In the genomic region with DNA sequence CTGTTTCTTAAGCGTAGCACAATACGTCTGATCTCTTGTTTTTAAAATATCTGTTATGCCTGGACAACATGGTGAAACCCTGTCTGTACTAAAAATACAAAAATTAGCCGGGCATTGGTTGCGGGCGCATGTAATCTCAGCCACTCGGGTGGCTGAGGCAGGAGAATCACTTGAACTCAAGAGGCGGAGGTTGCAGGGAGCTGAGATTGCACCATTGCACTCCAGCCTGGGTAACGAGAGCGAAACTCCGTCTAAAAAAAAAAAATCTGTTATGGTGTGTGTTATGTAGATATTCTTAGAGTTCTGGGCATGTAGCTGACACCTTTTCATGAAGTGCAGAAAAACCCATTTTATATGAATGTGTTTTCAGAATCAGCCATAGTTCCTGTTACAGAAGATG, we compare ENCODE assay signal across 16 cellular contexts. TPM values are rescaled to one million over a fixed set of nuclear protein-coding genes. Genes with fewer than 3 reads are reported as not detected.
DNase-seq lines count a peak whose midpoint lies in the region; ATAC-seq and TF ChIP-seq lines count a peak whose summit lies in the region.
"Had no signal": no experiment of that assay in that cellular context is flagged by ENCODE, and none has a peak within 500 bp of the region (broad histone marks: within the 10 kb centered on the region; RNA-seq: fewer than 3 reads in every experiment).

No MANE protein-coding gene starts in this region.

- H3K9me3 ChIP-seq in heart right ventricle (no peaks in the 10 kb centered on the region), left lung (no peaks in the 10 kb centered on the region), thyroid gland (no peaks in the 10 kb centered on the region)

- H3K27me3 ChIP-seq in heart right ventricle (no peaks in the 10 kb centered on the region), left lung (no peaks in the 10 kb centered on the region), thyroid gland (no peaks in the 10 kb centered on the region)
- H3K27me3 ChIP-seq: BLaER1 had no signal

- WGBS in heart right ventricle, 2 donors = 67 to 70% methylated on average over 10 of the region's 10 CpGs
- 56 to 67% methylated on average over 10 of the region's 10 CpGs for WGBS in thyroid gland, 2 donors

- H3K4me3 ChIP-seq in heart right ventricle = peak overlapping the region in 2 of 10 donors; percentile 4
- no peak overlapping the region for H3K4me3 ChIP-seq in left lung
- H3K4me3 ChIP-seq in thyroid gland (replicated peaks in 1 of 3) = no peak overlapping the region
- H3K4me3 ChIP-seq: BLaER1, GM12878 had no signal

- no peak for TF ChIP-seq POLR2A in thyroid gland (IDR thresholded peaks at IDR 0.05)

- in situ Hi-C loops in GM13977 (cut with MboI; ENCODE audit: low pct_unique_long_range_greater_than_20kb, low sequenced_read_pairs, unreplicated experiment) = no loop called here

- H3K4me1 ChIP-seq in heart right ventricle = peaks cover 0 to 18% (median 0%) of the 10 kb centered on the region in 9 donors
- no peaks in the 10 kb centered on the region for H3K4me1 ChIP-seq in left lung
- H3K4me1 ChIP-seq in thyroid gland = no peaks in the 10 kb centered on the region
- H3K4me1 ChIP-seq: BLaER1 had no signal

- H3K27ac ChIP-seq in heart right ventricle (peak overlapping the region in 4 of 10 donors; percentile 15 to 63 (median 46)), left lung (peak overlapping the region in 1 of 2 donors; percentile 15), thyroid gland (no peak overlapping the region)
- H3K27ac ChIP-seq: 22Rv1, BLaER1 had no signal

- peak; percentile 85 for ATAC-seq in Right ventricle myocardium superior (ENCODE audit: poor library complexity)
- no peak for ATAC-seq in Right ventricle myocardium inferior
- peak in 5 of 8 donors; percentile 46 to 75 (median 65) for ATAC-seq in heart right ventricle
- peak; percentile 86 for ATAC-seq in left lung
- no peak for ATAC-seq in T-cell (replicated peaks in 1 of 4)
- ATAC-seq: GM12878 had no signal

- peaks cover 38 to 45% (median 38%) of the 10 kb centered on the region in 3 donors for H3K4me1 Mint-ChIP-seq in T-cell
- H3K4me1 Mint-ChIP-seq: H9 had no signal

- H3K9me3 Mint-ChIP-seq in T-cell = no peaks in the 10 kb centered on the region
- H3K9me3 Mint-ChIP-seq: H9 had no signal

- POLR2A ChIA-PET in T-cell (lab: Charles Lee) = no interaction called here

- no peak overlapping the region for H3K27ac Mint-ChIP-seq in T-cell
- H3K27ac Mint-ChIP-seq: H9 had no signal

- no peak overlapping the region for H3K4me3 Mint-ChIP-seq in T-cell
- H3K4me3 Mint-ChIP-seq: CD4-positive, CD25-positive, alpha-beta regulatory T cell; H9 had no signal

- TF ChIP-seq CTCF in heart right ventricle (IDR thresholded peaks at IDR 0.05) = no peak
- no peak for TF ChIP-seq CTCF in left lung (IDR thresholded peaks at IDR 0.05)
- TF ChIP-seq CTCF in thyroid gland (IDR thresholded peaks at IDR 0.05) = no peak
- TF ChIP-seq CTCF in GM13977 (IDR thresholded peaks at IDR 0.05; ENCODE audit: extremely low read depth, insufficient read depth, missing control alignments) = no peak

- no peaks in the 10 kb centered on the region for H3K27me3 Mint-ChIP-seq in T-cell
- H3K27me3 Mint-ChIP-seq: CD4-positive, CD25-positive, alpha-beta regulatory T cell had no signal

- DNase-seq in Right ventricle myocardium superior (no peak), Right ventricle myocardium inferior (ENCODE audit: missing footprints) (no peak), heart right ventricle (peak in 1 of 2 donors; percentile 9), left lung (peak in 1 of 2 donors; percentile 43), thyroid gland (peak; percentile 52 to 58), T-cell (no peak), LoVo (ENCODE audit: low spot score) (no peak), GM13977 (ENCODE audit: low spot score) (no peak)
- DNase-seq: AML-193; CD4-positive, CD25-positive, alpha-beta regulatory T cell; DMS 273 treated with DMSO at 0.1 percent for 48 hours; GOT3; H9 had no signal

- CTCF ChIA-PET in T-cell (lab: Charles Lee) = interaction anchor here in 1 of 2 donors (0.6 kb wide), 1 partner anchor 11 kb away, joined by 3 read pairs; no protein-coding TSS in a partner anchor

- peaks cover 9% of the 10 kb centered on the region for H3K36me3 Mint-ChIP-seq in T-cell

- H3K36me3 ChIP-seq in heart right ventricle (no peaks in the 10 kb centered on the region), left lung (no peaks in the 10 kb centered on the region), thyroid gland (no peaks in the 10 kb centered on the region)
- H3K36me3 ChIP-seq: BLaER1 had no signal

- intact Hi-C loops in Right ventricle myocardium superior (cut with DNase I) (no loop called here), Right ventricle myocardium inferior (cut with DNase I) (no loop called here), heart right ventricle (cut with DNase I) (no loop called here), left lung (cut with DNase I) (no loop called here), thyroid gland (cut with DNase I) (no loop called here)

RNA-seq across cellular contexts. Expression of a gene that starts 38.2 kb away (rescaled TPM):
- total RNA-seq in Right ventricle myocardium superior (53.6 TPM), Right ventricle myocardium inferior (61.4 TPM), heart right ventricle (100 to 1,000 TPM in 6 of 10 donors, 10 to 100 TPM in 4; 57.0 to 167 (median 114) TPM), left lung (10 to 100 TPM; 53.0 to 67.3 TPM), thyroid gland (100 to 1,000 TPM in 1 of 4 donors, 10 to 100 TPM in 3; 70.5 to 100 (median 92.6) TPM), T-cell (100 to 1,000 TPM in 1 of 5 donors, 10 to 100 TPM in 4; 75.0 to 108 (median 82.3) TPM)
- 100 to 1,000 TPM in 1 of 2 donors, 10 to 100 TPM in 1; 13.0 to 104 TPM for polyA plus RNA-seq in heart right ventricle

Comparison
In these comparisons a context has a peak if more than half of its experiments do, and no peak if none do; other contexts are left out.
1. ATAC-seq: peak in Right ventricle myocardium superior (single experiment), heart right ventricle (5 of 8) and left lung (single experiment); none in Right ventricle myocardium inferior (single experiment) and T-cell (0 of 4).
2. DNase-seq: peak in thyroid gland (2 of 2); none in Right ventricle myocardium superior (single experiment), Right ventricle myocardium inferior (single experiment), T-cell (0 of 34), LoVo (single experiment) and GM13977 (single experiment).